ENCODE assay signal across 11 cellular contexts in genomic region chr10:125154529-125154928, GRCh38.
DNase-seq lines count a peak whose midpoint lies in the region; TF ChIP-seq lines count a peak whose summit lies in the region.
"Had no signal": no experiment of that assay in that cellular context is flagged by ENCODE, and none has a peak within 500 bp of the region (broad histone marks: within the 10 kb centered on the region; RNA-seq: fewer than 3 reads in every experiment).

No MANE protein-coding gene starts in this region.

- peaks cover 70% of the 10 kb centered on the region for H3K4me1 ChIP-seq in HUES6 (ENCODE audit: control insufficient read depth, insufficient read depth, low read length)

- no peaks in the 10 kb centered on the region for H3K27me3 ChIP-seq in HUES6 (ENCODE audit: control insufficient read depth, insufficient read depth, low read length)

- no peak for DNase-seq in coronary artery (ENCODE audit: low spot score)
- peak; percentile 44 for DNase-seq in medulla oblongata (ENCODE audit: extremely low spot score)
- DNase-seq in substantia nigra (lab: John Stamatoyannopoulos, UW), result peak in 1 of 49 donors; percentile 13
- DNase-seq in LoVo (ENCODE audit: low spot score), result no peak
- DNase-seq in NCI-H2227 (lab: John Stamatoyannopoulos, UW; ENCODE audit: unreplicated experiment), result no peak
- DNase-seq in activated naive CD4-positive, alpha-beta T cell treated with Interleukin-2 at 50 U/mL for 16 hours, result no peak
- no peak for DNase-seq in activated CD4-positive, CD25-positive, alpha-beta regulatory T cell treated with anti-CD3 and anti-CD28 coated beads, Interleukin-2, amount 50 U/mL, for 72 hours
- DNase-seq: activated T-cell treated with anti-CD3 and anti-CD28 coated beads, Interleukin-2, amount 50 U/mL, for 72 hours; NCI-H2171 treated with DMSO at 0.1 percent for 48 hours; spleen had no signal

- H3K27ac ChIP-seq in HUES6 (ENCODE audit: low read depth, low read length), result peak overlapping the region; percentile 81
- peak overlapping the region; percentile 61 to 72 for H3K27ac ChIP-seq in coronary artery
- H3K27ac ChIP-seq in substantia nigra (ENCODE audit: low read depth, low read length, poor library complexity, severe bottlenecking), result peak overlapping the region; percentile 86

- peak overlapping the region; percentile 95 for H3K4me3 ChIP-seq in HUES6 (ENCODE audit: low read depth, low read length)
- peak overlapping the region; percentile 53 for H3K4me3 ChIP-seq in coronary artery
- H3K4me3 ChIP-seq: spleen had no signal

- no peaks in the 10 kb centered on the region for H3K9me3 ChIP-seq in HUES6 (ENCODE audit: control insufficient read depth, insufficient read depth, low read depth, low read length)
- H3K9me3 ChIP-seq: spleen had no signal

- H3K36me3 ChIP-seq in HUES6 (ENCODE audit: control insufficient read depth, insufficient read depth, low read length), result peaks cover 16% of the 10 kb centered on the region

- no peak for TF ChIP-seq CTCF in coronary artery (IDR thresholded peaks at IDR 0.05)

- peak overlapping the region; percentile 74 for H3K9ac ChIP-seq in HUES6 (ENCODE audit: low read length)
